Comparison of ENCODE assay signal across 25 cellular contexts in the genomic region with DNA sequence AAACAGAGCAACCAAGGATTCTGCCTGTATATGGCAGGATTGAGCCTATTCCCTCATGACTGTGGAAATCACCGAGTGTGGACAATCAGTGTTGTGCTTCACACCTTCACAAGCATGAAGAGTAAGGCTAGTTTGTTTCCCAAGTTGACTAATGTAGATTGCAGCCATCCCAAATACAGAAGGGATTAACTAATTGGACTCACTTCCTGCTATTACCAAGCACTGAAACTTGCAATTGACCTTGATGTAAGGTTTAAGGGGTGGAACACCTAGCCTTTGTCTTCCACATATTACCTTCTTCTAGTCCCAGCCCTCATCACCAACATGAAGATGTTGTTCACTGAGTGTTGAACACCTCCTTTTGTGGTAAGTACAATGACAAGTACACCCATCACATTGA.
DNase-seq lines count a peak whose midpoint lies in the region; ATAC-seq, FAIRE-seq and TF ChIP-seq lines count a peak whose summit lies in the region.
"Had no signal": no experiment of that assay in that cellular context is flagged by ENCODE, and none has a peak within 500 bp of the region (broad histone marks: within the 10 kb centered on the region; RNA-seq: fewer than 3 reads in every experiment).

No MANE protein-coding gene starts in this region.

- peak overlapping the region; percentile 94 for H2BK20ac ChIP-seq in IMR-90 (ENCODE audit: low read depth, low read length)

- H4K8ac ChIP-seq in IMR-90 (ENCODE audit: low read depth in 2 of 2, low read length in 2 of 2): peak overlapping the region; percentile 44 to 70

- H3K27ac ChIP-seq in DND-41 (ENCODE audit: low read length): peak overlapping the region; percentile 58
- H3K27ac ChIP-seq in IMR-90 (ENCODE audit: insufficient read depth, low read length): peak overlapping the region; percentile 27; the same call in 1 of the 2 replicates
- H3K27ac ChIP-seq in substantia nigra (ENCODE audit: low read depth, low read length, poor library complexity, severe bottlenecking): no peak overlapping the region
- H3K27ac ChIP-seq: C4-2B, SJCRH30 had no signal

- WGBS in IMR-90 (ENCODE audit: extremely low coverage in 2 of 2, insufficient read length in 1 of 2), 2 experiments: 100% methylated on average over 1 of the region's 1 CpG; no CpG with 5 or more reads in 1 of the 2 experiments

- H3K9ac ChIP-seq in DND-41 (ENCODE audit: low read depth, low read length): no peak overlapping the region
- H3K9ac ChIP-seq in IMR-90 (ENCODE audit: low read depth, low read length): no peak overlapping the region

- H3K14ac ChIP-seq in IMR-90 (replicated peaks; ENCODE audit: low read depth, low read length): peak overlapping the region; percentile 97

- TF ChIP-seq CTCF in DND-41 (IDR thresholded peaks at IDR 0.05; ENCODE audit: borderline replicate concordance, extremely low read depth, low read length, poor library complexity, severe bottlenecking) (no peak), IMR-90 (conservative IDR thresholded peaks at IDR 0.05; ENCODE audit: low read depth, low read length) (no peak), bronchial epithelial cell (IDR thresholded peaks at IDR 0.05; ENCODE audit: insufficient read depth, low read length, severe bottlenecking) (no peak)

- H3K18ac ChIP-seq in IMR-90 (ENCODE audit: low read depth, low read length): peak overlapping the region; percentile 100

- peak overlapping the region; percentile 97 for H3K23ac ChIP-seq in IMR-90 (ENCODE audit: low read depth, low read length)

- H2BK5ac ChIP-seq in IMR-90 (ENCODE audit: low read depth, low read length, poor library complexity, severe bottlenecking): peak overlapping the region; percentile 75

- no peaks in the 10 kb centered on the region for H3K79me2 ChIP-seq in DND-41 (ENCODE audit: insufficient read depth, low read length)

- CTCF ChIA-PET in IMR-90 (lab: Yijun Ruan, JAX): interaction anchor here (0.7 kb wide), 1 partner anchor 1322 kb away, joined by 3 read pairs; no protein-coding TSS in a partner anchor

- H3K9me1 ChIP-seq in IMR-90 (ENCODE audit: insufficient read depth, low read length): peaks cover 5% of the 10 kb centered on the region; the same call in 1 of the 2 replicates

- peak overlapping the region; percentile 84 for H2BK120ac ChIP-seq in IMR-90 (ENCODE audit: low read depth, low read length)

- TF ChIP-seq POLR2A in IMR-90 (IDR thresholded peaks at IDR 0.05; ENCODE audit: low read depth, low read length): no peak

- in situ Hi-C loops in IMR-90 (cut with MboI; ENCODE audit: low sequenced_read_pairs): loop anchor here (10.0 to 25.0 kb wide), 2 partner anchors 629 to 1014 kb away; no protein-coding TSS in a partner anchor

- H3K36me3 ChIP-seq in DND-41 (ENCODE audit: insufficient read depth, low read length) (no peaks in the 10 kb centered on the region), IMR-90 (ENCODE audit: control insufficient read depth, insufficient read depth, low read length) (no peaks in the 10 kb centered on the region), bronchial epithelial cell (ENCODE audit: control insufficient read depth, insufficient read depth, low read length) (no peaks in the 10 kb centered on the region)
- H3K36me3 ChIP-seq: HAP-1, SJCRH30 had no signal

- peak overlapping the region; percentile 93 for H4K91ac ChIP-seq in IMR-90 (ENCODE audit: insufficient read depth, low read depth, low read length)

- peaks cover 10 to 18% of the 10 kb centered on the region in 2 experiments for H3K79me1 ChIP-seq in IMR-90 (ENCODE audit: low read depth in 1 of 2, low read length in 2 of 2)

- dilution Hi-C loops in IMR-90 (cut with HindIII; ENCODE audit: low sequenced_read_pairs, unreplicated experiment): no loop called here

- intact Hi-C loops in IMR-90 (cut with micrococcal nuclease): no loop called here

- H4K20me1 ChIP-seq in DND-41 (ENCODE audit: insufficient read depth, low read length): no peaks in the 10 kb centered on the region
- H4K20me1 ChIP-seq in IMR-90 (ENCODE audit: insufficient read depth, low read length): no peaks in the 10 kb centered on the region

- H3K9me3 ChIP-seq in DND-41 (ENCODE audit: insufficient read depth, low read length, severe bottlenecking) (no peaks in the 10 kb centered on the region), IMR-90 (ENCODE audit: control insufficient read depth, insufficient read depth, low read length) (no peaks in the 10 kb centered on the region)
- H3K9me3 ChIP-seq: HAP-1, SJCRH30 had no signal

- no peak overlapping the region for H2AK9ac ChIP-seq in IMR-90 (replicated peaks; ENCODE audit: low read depth, low read length, poor library complexity)

- POLR2A ChIA-PET in IMR-90 (lab: Charles Lee; ENCODE audit: unreplicated experiment): no interaction called here

- no peak overlapping the region for H3K4me2 ChIP-seq in DND-41 (ENCODE audit: insufficient read depth, low read length)
- H3K4me2 ChIP-seq in IMR-90 (ENCODE audit: low read depth, low read length): no peak overlapping the region

- H2AFZ ChIP-seq in DND-41 (ENCODE audit: low read depth, low read length) (no peak overlapping the region), IMR-90 (replicated peaks; ENCODE audit: low read length, poor library complexity) (no peak overlapping the region)

- peak overlapping the region; percentile 96 for H2AK5ac ChIP-seq in IMR-90 (ENCODE audit: low read depth, low read length)

- DNase-seq in DND-41: no peak
- DNase-seq in IMR-90: no peak
- peak; percentile 78 for DNase-seq in bronchial epithelial cell (ENCODE audit: low read depth)
- peak; percentile 37 for DNase-seq in kidney tubule cell (ENCODE audit: low spot score)
- no peak for DNase-seq in left lobe of liver (ENCODE audit: low spot score)
- no peak for DNase-seq in NCI-H146 (lab: John Stamatoyannopoulos, UW)
- DNase-seq in substantia nigra (lab: John Stamatoyannopoulos, UW): no peak
- DNase-seq: CD8-positive, alpha-beta memory T cell; DMS 273 treated with DMSO at 0.1 percent for 48 hours; DMS79 treated with DMSO at 0.1 percent for 48 hours; NCI-H1694; NCI-H2029 treated with DMSO at 0.1 percent for 48 hours; NCI-H2171; NCI-H226; NCI-H510A; NCI-H82; NK-92 treated with Interleukin-12 subunit alpha and Interleukin-12 subunit beta, amount 100 ng/mL, for 24 hours; PC-3; SJCRH30; T-helper 17 cell had no signal

- no peak overlapping the region for H3K4me3 ChIP-seq in DND-41 (ENCODE audit: low read depth in 1 of 2, low read length in 2 of 2)
- no peak overlapping the region for H3K4me3 ChIP-seq in IMR-90 (ENCODE audit: insufficient read depth, low read depth, low read length)
- no peak overlapping the region for H3K4me3 ChIP-seq in bronchial epithelial cell (ENCODE audit: low read depth, low read length)
- H3K4me3 ChIP-seq: HAP-1, SJCRH30 had no signal

- TF ChIP-seq RAD21 in IMR-90 (IDR thresholded peaks at IDR 0.05; ENCODE audit: low read length): no peak

- peak overlapping the region; percentile 98 for H2BK15ac ChIP-seq in IMR-90 (ENCODE audit: low read depth, low read length)

- no TSS peak for BruUV-seq in IMR-90 (replicated peaks; lab: Mats Ljungman, UMichigan)

- no peak for FAIRE-seq in bronchial epithelial cell (lab: Jason Lieb, UNC)

- ATAC-seq in DND-41 (ENCODE audit: insufficient read depth, low read depth) (no peak), IMR-90 (ENCODE audit: low read depth) (no peak), GM19395 (IDR thresholded peaks at IDR 0.05; ENCODE audit: unreplicated experiment) (no peak), left lobe of liver (no peak)
- ATAC-seq: PC-3, Right ventricle myocardium inferior, SK-N-SH treated with all-trans-retinoic acid at 6 μM for 48 hours, T-helper 17 cell had no signal

- peak overlapping the region; percentile 93 for H3K4ac ChIP-seq in IMR-90 (ENCODE audit: low read depth, low read length)

- H4K5ac ChIP-seq in IMR-90 (ENCODE audit: low read depth, low read length): peak overlapping the region; percentile 96

- H3K4me1 ChIP-seq in DND-41 (ENCODE audit: insufficient read depth, low read length) (peaks cover 40% of the 10 kb centered on the region), IMR-90 (ENCODE audit: control insufficient read depth, insufficient read depth, low read length) (peaks cover 13% of the 10 kb centered on the region)
- H3K4me1 ChIP-seq: HAP-1 had no signal

- no peaks in the 10 kb centered on the region for H3K27me3 ChIP-seq in DND-41 (ENCODE audit: insufficient read depth, low read length, poor library complexity)
- no peaks in the 10 kb centered on the region for H3K27me3 ChIP-seq in IMR-90 (ENCODE audit: control insufficient read depth, insufficient read depth, low read length)
- no peaks in the 10 kb centered on the region for H3K27me3 ChIP-seq in bronchial epithelial cell (ENCODE audit: control insufficient read depth, insufficient read depth, low read length)
- H3K27me3 ChIP-seq: SJCRH30 had no signal

- H3K56ac ChIP-seq in IMR-90 (ENCODE audit: extremely low read depth, insufficient read depth, low read length): no peak overlapping the region; the same call in 1 of the 2 replicates

TF ChIP-seq in IMR-90, 13 proteins besides CTCF, POLR2A, EP300 and RAD21 (continues in another document):
- TF ChIP-seq MXI1 (IDR thresholded peaks at IDR 0.05; ENCODE audit: borderline replicate concordance, low read depth, low read length): no peak
- TF ChIP-seq, protein P1, sequence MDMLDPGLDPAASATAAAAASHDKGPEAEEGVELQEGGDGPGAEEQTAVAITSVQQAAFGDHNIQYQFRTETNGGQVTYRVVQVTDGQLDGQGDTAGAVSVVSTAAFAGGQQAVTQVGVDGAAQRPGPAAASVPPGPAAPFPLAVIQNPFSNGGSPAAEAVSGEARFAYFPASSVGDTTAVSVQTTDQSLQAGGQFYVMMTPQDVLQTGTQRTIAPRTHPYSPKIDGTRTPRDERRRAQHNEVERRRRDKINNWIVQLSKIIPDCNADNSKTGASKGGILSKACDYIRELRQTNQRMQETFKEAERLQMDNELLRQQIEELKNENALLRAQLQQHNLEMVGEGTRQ (IDR thresholded peaks at IDR 0.05; ENCODE audit: low read depth, low read length): no peak
- no peak for TF ChIP-seq BHLHE40 (IDR thresholded peaks at IDR 0.05; ENCODE audit: low read depth, low read length)
- no peak for TF ChIP-seq MAZ (IDR thresholded peaks at IDR 0.05; ENCODE audit: borderline replicate concordance, low read depth, low read length)
- TF ChIP-seq FOS (IDR thresholded peaks at IDR 0.05; ENCODE audit: low read depth, low read length): no peak
- TF ChIP-seq, protein P2, sequence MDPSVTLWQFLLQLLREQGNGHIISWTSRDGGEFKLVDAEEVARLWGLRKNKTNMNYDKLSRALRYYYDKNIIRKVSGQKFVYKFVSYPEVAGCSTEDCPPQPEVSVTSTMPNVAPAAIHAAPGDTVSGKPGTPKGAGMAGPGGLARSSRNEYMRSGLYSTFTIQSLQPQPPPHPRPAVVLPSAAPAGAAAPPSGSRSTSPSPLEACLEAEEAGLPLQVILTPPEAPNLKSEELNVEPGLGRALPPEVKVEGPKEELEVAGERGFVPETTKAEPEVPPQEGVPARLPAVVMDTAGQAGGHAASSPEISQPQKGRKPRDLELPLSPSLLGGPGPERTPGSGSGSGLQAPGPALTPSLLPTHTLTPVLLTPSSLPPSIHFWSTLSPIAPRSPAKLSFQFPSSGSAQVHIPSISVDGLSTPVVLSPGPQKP (IDR thresholded peaks at IDR 0.05; ENCODE audit: borderline replicate concordance, low read depth, low read length): no peak
- TF ChIP-seq RCOR1 (IDR thresholded peaks at IDR 0.05; ENCODE audit: insufficient replicate concordance, low read length): no peak
- TF ChIP-seq NFE2L2 (IDR thresholded peaks at IDR 0.05; ENCODE audit: low read depth, low read length): no peak

Comparison
In these comparisons a context has a peak if more than half of its experiments do, and no peak if none do; other contexts are left out.
1. DNase-seq: peak in bronchial epithelial cell (single experiment) and kidney tubule cell (single experiment); none in DND-41 (single experiment), IMR-90 (single experiment), left lobe of liver (single experiment), NCI-H146 (single experiment) and substantia nigra (0 of 49).